8 cellular contexts compared by ENCODE assay signal in genomic region chr15:89690276-89691218, GRCh38. TPM values are rescaled to one million over a fixed set of nuclear protein-coding genes. Genes with fewer than 3 reads are reported as not detected.
DNase-seq lines count a peak whose midpoint lies in the region; ATAC-seq and TF ChIP-seq lines count a peak whose summit lies in the region.

PEX11A (minus strand) TSS chr15:89690754; CDS start chr15:89690632, 122 bp downstream.
WDR93 (plus strand) TSS chr15:89690811; CDS start chr15:89701747, 10,936 bp downstream.

- H3K4me2 ChIP-seq in neural progenitor cell, result peak within 1 kb of the TSS; percentile 81

- no peaks in the 10 kb centered on the region for H3K9me3 ChIP-seq in neural progenitor cell (ENCODE audit: low read depth)

- H3K4me3 Mint-ChIP-seq in neural progenitor cell, result peak within 1 kb of the TSS; percentile 86
- peak within 1 kb of the TSS; percentile 83 to 95 for H3K4me3 Mint-ChIP-seq in stimulated activated naive CD8-positive, alpha-beta T cell treated with anti-CD3 and anti-CD28 coated beads, Interleukin-15, amount 100 ng/mL, for 72 hours

- peak within 1 kb of the TSS; percentile 94 for H2AFZ ChIP-seq in neural progenitor cell (replicated peaks)

- no peaks in the 10 kb centered on the region for H4K20me1 ChIP-seq in neural progenitor cell (ENCODE audit: low read depth)

- H3F3A ChIP-seq in neural progenitor cell (ENCODE audit: low read depth), result no peaks in the 10 kb centered on the region

- 0 out of 2 replicates have a peak, but pooled peaks have one; percentile 34 for TF ChIP-seq POLR2A in Raji (IDR thresholded peaks at IDR 0.05; ENCODE audit: insufficient read depth, low read depth, low read length)

- peaks cover 60% of the 10 kb centered on the region for H3K27me3 ChIP-seq in neural progenitor cell

- H3K36me3 ChIP-seq in neural progenitor cell, result no peaks in the 10 kb centered on the region

- DNase-seq in DMS53 (lab: John Stamatoyannopoulos, UW), result peak; percentile 90
- DNase-seq in activated effector memory CD4-positive, alpha-beta T cell treated with anti-CD3 and anti-CD28 coated beads, Interleukin-2, amount 50 U/mL, for 16 hours, result peak; percentile 91
- DNase-seq in foreskin melanocyte, result peak; percentile 49
- DNase-seq in neural progenitor cell (ENCODE audit: low spot score), result peak; percentile 87
- DNase-seq in stimulated activated naive CD8-positive, alpha-beta T cell treated with anti-CD3 and anti-CD28 coated beads, Interleukin-15, amount 100 ng/mL, for 72 hours, result peak; percentile 71 to 76

- H3K4me1 ChIP-seq in neural progenitor cell, result no peaks in the 10 kb centered on the region

- H3K27ac ChIP-seq in neural progenitor cell, result no peak within 1 kb of the TSS

- H3K36me3 Mint-ChIP-seq in neural progenitor cell, result peaks cover 2% of the 10 kb centered on the region

- no peak within 1 kb of the TSS for H3K27ac Mint-ChIP-seq in neural progenitor cell
- H3K27ac Mint-ChIP-seq in stimulated activated naive CD8-positive, alpha-beta T cell treated with anti-CD3 and anti-CD28 coated beads, Interleukin-15, amount 100 ng/mL, for 72 hours, result peak within 1 kb of the TSS; percentile 63 to 85

- H3K79me2 ChIP-seq in neural progenitor cell (ENCODE audit: low read depth), result no peaks in the 10 kb centered on the region

- peaks cover 7% of the 10 kb centered on the region for H3K27me3 Mint-ChIP-seq in neural progenitor cell (ENCODE audit: insufficient read depth, low read depth)
- H3K27me3 Mint-ChIP-seq in stimulated activated naive CD8-positive, alpha-beta T cell treated with anti-CD3 and anti-CD28 coated beads, Interleukin-15, amount 100 ng/mL, for 72 hours, result no peaks in the 10 kb centered on the region

- TF ChIP-seq CTCF in neural progenitor cell (IDR thresholded peaks at IDR 0.05), result no peak

- no peak for TF ChIP-seq RAD21 in Ishikawa (IDR thresholded peaks at IDR 0.05; ENCODE audit: low read depth)

- peak within 1 kb of the TSS; percentile 64 for H3K4me3 ChIP-seq in neural progenitor cell

- no peak for TF ChIP-seq EP300 in Ishikawa (IDR thresholded peaks at IDR 0.05; ENCODE audit: borderline replicate concordance)

- peaks cover 7% of the 10 kb centered on the region for H3K4me1 Mint-ChIP-seq in neural progenitor cell
- H3K4me1 Mint-ChIP-seq in stimulated activated naive CD8-positive, alpha-beta T cell treated with anti-CD3 and anti-CD28 coated beads, Interleukin-15, amount 100 ng/mL, for 72 hours, result peaks cover 16% of the 10 kb centered on the region

- no peak within 1 kb of the TSS for H3K9ac ChIP-seq in neural progenitor cell

- peak; percentile 88 for ATAC-seq in GM21619 (IDR thresholded peaks at IDR 0.05; ENCODE audit: unreplicated experiment)
- peak; percentile 95 for ATAC-seq in stimulated activated naive CD8-positive, alpha-beta T cell treated with anti-CD3 and anti-CD28 coated beads, Interleukin-15, amount 100 ng/mL, for 72 hours

- peaks cover 3% of the 10 kb centered on the region for H3K9me3 Mint-ChIP-seq in neural progenitor cell
- H3K9me3 Mint-ChIP-seq in stimulated activated naive CD8-positive, alpha-beta T cell treated with anti-CD3 and anti-CD28 coated beads, Interleukin-15, amount 100 ng/mL, for 72 hours, result no peaks in the 10 kb centered on the region

TF ChIP-seq in Ishikawa, 13 proteins besides CTCF, POLR2A, EP300 and RAD21:
- TF ChIP-seq TCF12 (IDR thresholded peaks at IDR 0.05; ENCODE audit: low read depth) (0 out of 2 replicates have a peak, but pooled peaks have one; percentile 22), EGR1 (IDR thresholded peaks at IDR 0.05) (no peak), USF1 (IDR thresholded peaks at IDR 0.05) (0 out of 2 replicates have a peak, but pooled peaks have one; percentile 28), TAF1 (IDR thresholded peaks at IDR 0.05; ENCODE audit: low read depth) (peak; percentile 43; the same call in 1 of the 2 replicates), MAX (IDR thresholded peaks at IDR 0.05) (no peak; the same call in 1 of the 2 replicates)

RNA-seq across cellular contexts. Expression of gene PEX11A, which starts in this region (rescaled TPM):
- 4.5 and 5.2 TPM in 2 replicates for total RNA-seq in neural progenitor cell (ENCODE audit: low replicate concordance)

RNA-seq across cellular contexts. Expression of gene WDR93, which starts in this region (rescaled TPM):
- 0.51 and 0.62 TPM in 2 replicates for total RNA-seq in neural progenitor cell (ENCODE audit: low replicate concordance)
